In genomic region chr3:55406666-55407425, GRCh38 we compare ENCODE assay signal across 17 cellular contexts.
"Had no signal": no experiment of that assay in that cellular context is flagged by ENCODE, and none has a peak within 500 bp of the region (broad histone marks: within the 10 kb centered on the region; RNA-seq: fewer than 3 reads in every experiment).

No MANE protein-coding gene starts in this region.

- H3K4me1 ChIP-seq: spleen had no signal

- DNase-seq: activated CD4-positive, alpha-beta T cell treated with anti-CD3 and anti-CD28 coated beads for 36 hours; activated CD8-positive, alpha-beta memory T cell treated with anti-CD3 and anti-CD28 coated beads, Interleukin-2, amount 50 U/mL, for 48 hours; activated CD8-positive, alpha-beta T cell treated with anti-CD3 and anti-CD28 coated beads, Interleukin-2, amount 10 ng/mL, durations not matched to agents 7 days and 5 days; activated naive CD4-positive, alpha-beta T cell; cortex of kidney; effector CD8-positive, alpha-beta T cell; glutamatergic neuron; immature natural killer cell; left cardiac atrium; naive thymus-derived CD4-positive, alpha-beta T cell; right cardiac atrium; spleen; stimulated activated CD4-positive, alpha-beta T cell treated with anti-CD3 and anti-CD28 coated beads, Interleukin-2, amount 100 ng/mL, for 24 hours; stimulated activated naive B cell treated with anti-CD40 and anti-IgM and Interleukin-4, amounts not matched to agents 10 μg/mL and 1 μg/mL and 100 μg/mL, for 72 hours; T-helper 9 cell; WERI-Rb-1 had no signal

- H3K36me3 ChIP-seq: neutrophil, spleen, WERI-Rb-1 had no signal

- H3K9me3 ChIP-seq: neutrophil had no signal

- H3K4me3 ChIP-seq: spleen had no signal

- ATAC-seq: activated CD4-positive, alpha-beta T cell treated with anti-CD3 and anti-CD28 coated beads for 36 hours; activated CD8-positive, alpha-beta T cell treated with anti-CD3 and anti-CD28 coated beads, Interleukin-2, amount 10 ng/mL, durations not matched to agents 7 days and 5 days; left cardiac atrium; naive thymus-derived CD4-positive, alpha-beta T cell; right cardiac atrium; stimulated activated naive B cell treated with anti-CD40 and anti-IgM and Interleukin-4, amounts not matched to agents 10 μg/mL and 1 μg/mL and 100 μg/mL, for 72 hours had no signal

- H3K27me3 ChIP-seq: neutrophil, spleen had no signal

- H3K27ac ChIP-seq: neutrophil, spleen, WERI-Rb-1 had no signal
